In genomic region chr22:41913842-41914534, GRCh38 we compare ENCODE assay signal across 13 cellular contexts. TPM values are rescaled to one million over a fixed set of nuclear protein-coding genes. Genes with fewer than 3 reads are reported as not detected.
A peak's percentile ranks its signal among the peaks of the same experiment; 100 is the strongest.
DNase-seq lines count a peak whose midpoint lies in the region; ATAC-seq and TF ChIP-seq lines count a peak whose summit lies in the region.
"Had no signal": no experiment of that assay in that cellular context is flagged by ENCODE, and none has a peak within 500 bp of the region (broad histone marks: within the 10 kb centered on the region; RNA-seq: fewer than 3 reads in every experiment).

No MANE protein-coding gene starts in this region.

- peaks cover 86% of the 10 kb centered on the region for H3K27me3 Mint-ChIP-seq in brain

- no peak overlapping the region for H3K14ac ChIP-seq in trophoblast cell (ENCODE audit: low read length)

- WGBS in trophoblast cell (ENCODE audit: extremely low coverage, insufficient coverage, insufficient read length) = no CpG with 5 or more reads among the region's 79 CpGs

- H3K4me1 ChIP-seq in HCT116 (ENCODE audit: control insufficient read depth in 1 of 2, insufficient read depth in 2 of 2, low read length in 2 of 2) (peaks cover 12 to 41% of the 10 kb centered on the region in 2 experiments), trophoblast cell (ENCODE audit: control insufficient read depth in 1 of 2, insufficient read depth in 2 of 2, low read length in 2 of 2) (peaks cover 4 to 16% of the 10 kb centered on the region in 2 experiments), SJCRH30 (0 out of 2 replicates have a peak, but pooled peaks cover 8% of the 10 kb centered on the region)

- H3K4me2 ChIP-seq in HCT116 (ENCODE audit: low read length) (peak overlapping the region; percentile 42), trophoblast cell (ENCODE audit: low read length) (peak overlapping the region; percentile 64)

- no peaks in the 10 kb centered on the region for H3K9me2 ChIP-seq in HCT116 (ENCODE audit: insufficient read depth)

- no peak overlapping the region for H3K23ac ChIP-seq in trophoblast cell (ENCODE audit: low read length)

- peak overlapping the region; percentile 41; the same call in 1 of the 2 replicates for H3K27ac ChIP-seq in HCT116 (ENCODE audit: low read depth, low read length)
- no peak overlapping the region for H3K27ac ChIP-seq in trophoblast cell (ENCODE audit: low read depth, low read length)
- no peak overlapping the region for H3K27ac ChIP-seq in SJCRH30
- H3K27ac ChIP-seq: pancreas had no signal

- peaks cover 31% of the 10 kb centered on the region for H3K4me1 Mint-ChIP-seq in brain

- H2AFZ ChIP-seq in HCT116 (ENCODE audit: low read depth, low read length, poor library complexity, severe bottlenecking) = no peak overlapping the region
- H2AFZ ChIP-seq in trophoblast cell (ENCODE audit: insufficient read depth, low read length, poor library complexity) = no peak overlapping the region

- H3K27me3 ChIP-seq in HCT116 (ENCODE audit: insufficient read depth, low read length) = no peaks in the 10 kb centered on the region
- H3K27me3 ChIP-seq in trophoblast cell (ENCODE audit: insufficient read depth, low read length) = peaks cover 81% of the 10 kb centered on the region
- H3K27me3 ChIP-seq in SJCRH30 = peaks cover 5% of the 10 kb centered on the region; the same call in 1 of the 2 replicates

- no peak overlapping the region for H4K8ac ChIP-seq in trophoblast cell (ENCODE audit: low read depth, low read length)

- H3K9me3 Mint-ChIP-seq in brain = peaks cover 0 to 7% (median 0%) of the 10 kb centered on the region in 5 experiments

- intact Hi-C loops in HCT116 (cut with micrococcal nuclease) = no loop called here

- no peak overlapping the region for H2BK12ac ChIP-seq in trophoblast cell (ENCODE audit: low read length)

- H3K79me2 ChIP-seq in HCT116 (ENCODE audit: insufficient read depth, low read length) (no peaks in the 10 kb centered on the region), trophoblast cell (ENCODE audit: control insufficient read depth, insufficient read depth, low read length, poor library complexity) (no peaks in the 10 kb centered on the region)

- no TSS peak for BruUV-seq in HCT116 (replicated peaks; lab: Mats Ljungman, UMichigan)

- no peak for TF ChIP-seq CTCF in HCT116 (IDR thresholded peaks at IDR 0.05 in 2 of 3, conservative IDR thresholded peaks at IDR 0.05 in 1 of 3; ENCODE audit: borderline replicate concordance in 1 of 3, insufficient read depth in 1 of 3, low read depth in 2 of 3, low read length in 2 of 3)
- no peak for TF ChIP-seq CTCF in brain (conservative IDR thresholded peaks at IDR 0.05)

- no peak overlapping the region for H2BK5ac ChIP-seq in trophoblast cell (ENCODE audit: low read depth, low read length, poor library complexity)

- TF ChIP-seq POLR2A in HCT116 (IDR thresholded peaks at IDR 0.05; ENCODE audit: borderline replicate concordance, extremely low read depth, insufficient read depth, insufficient read length) = no peak

- no peaks in the 10 kb centered on the region for H4K20me1 ChIP-seq in HCT116 (ENCODE audit: insufficient read depth)

- CTCF ChIA-PET in HCT116 (lab: Charles Lee) = interaction anchor here (1.4 kb wide), 1 partner anchor 12 kb away, joined by 3 read pairs; no protein-coding TSS in a partner anchor

- H3K36me3 ChIP-seq in HCT116 (ENCODE audit: control insufficient read depth in 1 of 2, insufficient read depth in 2 of 2, low read length in 2 of 2) (no peaks in the 10 kb centered on the region), trophoblast cell (ENCODE audit: control insufficient read depth in 1 of 2, insufficient read depth in 2 of 2, low read length in 2 of 2) (no peaks in the 10 kb centered on the region), SJCRH30 (no peaks in the 10 kb centered on the region)
- H3K36me3 ChIP-seq: pancreas had no signal

- no peak overlapping the region for H3K4ac ChIP-seq in trophoblast cell (ENCODE audit: low read depth, low read length)

- H3K9ac ChIP-seq in HCT116 (ENCODE audit: low read length) (no peak overlapping the region), trophoblast cell (ENCODE audit: low read length) (no peak overlapping the region)

- TF ChIP-seq RAD21 in HCT116 (IDR thresholded peaks at IDR 0.05; ENCODE audit: low read depth) = no peak

- H3K18ac ChIP-seq in trophoblast cell (ENCODE audit: low read length) = no peak overlapping the region

- H3K4me3 Mint-ChIP-seq in brain = peak overlapping the region in 3 of 5 experiments; percentile 14 to 61 (median 32)

- no peaks in the 10 kb centered on the region for H3K79me1 ChIP-seq in trophoblast cell (ENCODE audit: low read length)

- H3K9me3 ChIP-seq in HCT116 (ENCODE audit: control insufficient read depth in 1 of 2, insufficient read depth in 1 of 2, low read depth in 1 of 2, low read length in 2 of 2) (no peaks in the 10 kb centered on the region), trophoblast cell (ENCODE audit: insufficient read depth, low read depth, low read length) (peaks cover 17% of the 10 kb centered on the region), SJCRH30 (replicated peaks) (no peaks in the 10 kb centered on the region)
- H3K9me3 ChIP-seq: pancreas had no signal

- POLR2A ChIA-PET in HCT116 (lab: Charles Lee) = no interaction called here

- H3K36me3 Mint-ChIP-seq in brain = no peaks in the 10 kb centered on the region

- no peak overlapping the region for H4K12ac ChIP-seq in trophoblast cell (ENCODE audit: low read depth, low read length)

- H2BK120ac ChIP-seq in trophoblast cell (ENCODE audit: insufficient read depth, low read length, poor library complexity) = no peak overlapping the region

- ATAC-seq in HCT116 = peak; percentile 27

- H3K4me3 ChIP-seq in HCT116 (replicated peaks in 1 of 2; ENCODE audit: low read depth in 1 of 2, low read length in 2 of 2) (peak overlapping the region in 1 of 2 experiments; percentile 21; a peak in 2 of 4 replicates), trophoblast cell (ENCODE audit: low read depth, low read length) (no peak overlapping the region), SJCRH30 (no peak overlapping the region)

- no peak overlapping the region for H2AK5ac ChIP-seq in trophoblast cell (ENCODE audit: low read length)

- H4K91ac ChIP-seq in trophoblast cell (ENCODE audit: low read depth, low read length) = no peak overlapping the region

- peak; percentile 24 for DNase-seq in NCI-H2029 (lab: John Stamatoyannopoulos, UW)
- no peak for DNase-seq in NCI-H2029 treated with DMSO at 0.1 percent for 48 hours (lab: John Stamatoyannopoulos, UW)
- DNase-seq in HCT116 (ENCODE audit: low read depth, low spot score) = no peak
- DNase-seq in trophoblast cell = no peak
- DNase-seq in NCI-H2171 (lab: John Stamatoyannopoulos, UW) = no peak
- no peak for DNase-seq in SJCRH30
- DNase-seq in ureter (ENCODE audit: low spot score) = no peak
- DNase-seq: activated CD4-positive, alpha-beta T cell treated with anti-CD3 and anti-CD28 coated beads, Interleukin-2, amount 50 U/mL, for 48 hours; effector memory CD4-positive, alpha-beta T cell; NCI-H1694 had no signal

- RAD21 ChIA-PET in HCT116 (lab: Charles Lee; ENCODE audit: low non-redundant PET in 1 of 2, low total read pairs in 2 of 2, uncharacterized antibody in 2 of 2, unreplicated experiment in 2 of 2) = no interaction called here

- no peak overlapping the region for H3K27ac Mint-ChIP-seq in brain

TF ChIP-seq in HCT116, 20 proteins besides CTCF, POLR2A, EP300 and RAD21 (continues in another document):
- TF ChIP-seq EGR1 (IDR thresholded peaks at IDR 0.05; ENCODE audit: low read depth) (no peak), YY1 (IDR thresholded peaks at IDR 0.05; ENCODE audit: extremely low read depth, insufficient replicate concordance, low read depth, low read length) (no peak), SP1 (IDR thresholded peaks at IDR 0.05; ENCODE audit: low read depth) (no peak), CBX3 (IDR thresholded peaks at IDR 0.05; ENCODE audit: low read depth) (no peak), SRF (IDR thresholded peaks at IDR 0.05; ENCODE audit: low read depth) (no peak), ZFX (IDR thresholded peaks at IDR 0.05) (no peak), JUND (IDR thresholded peaks at IDR 0.05) (no peak), TCF7L2 (IDR thresholded peaks at IDR 0.05; ENCODE audit: borderline replicate concordance, extremely low read depth, insufficient read depth, insufficient read length) (no peak), CEBPB (IDR thresholded peaks at IDR 0.05; ENCODE audit: low read depth) (no peak)
- TF ChIP-seq, protein P1, sequence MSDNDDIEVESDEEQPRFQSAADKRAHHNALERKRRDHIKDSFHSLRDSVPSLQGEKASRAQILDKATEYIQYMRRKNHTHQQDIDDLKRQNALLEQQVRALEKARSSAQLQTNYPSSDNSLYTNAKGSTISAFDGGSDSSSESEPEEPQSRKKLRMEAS (IDR thresholded peaks at IDR 0.05) = no peak

RNA-seq across cellular contexts. Expression of gene SHISA8, which starts 0.9 kb away (rescaled TPM):
- 13.9 TPM for total RNA-seq in HCT116 (2021; ENCODE audit: unreplicated experiment)
- 4.5 and 6.2 TPM in 2 replicates for polyA plus RNA-seq in HCT116 (2012)
- 4.1 TPM for polyA plus RNA-seq in brain (ENCODE audit: insufficient read depth, low read depth, low replicate concordance)
- 0.31 and 0.43 TPM in 2 replicates for polyA plus RNA-seq in trophoblast cell (2013)
- total RNA-seq in SJCRH30 (2014; rRNA removed; shearing (Covaris generic)) = not detected in 2 replicates
- not detected for total RNA-seq in ureter
- total RNA-seq: pancreas had no signal
- polyA plus RNA-seq: adipose tissue, pancreas had no signal

RNA-seq across cellular contexts. Expression of gene TNFRSF13C, which starts 12.6 kb away (rescaled TPM):
- total RNA-seq in HCT116 (2021; ENCODE audit: unreplicated experiment) = 3.7 TPM
- polyA plus RNA-seq in HCT116 (2012) = 1.1 and 1.8 TPM in 2 replicates
- 1.4 TPM for polyA plus RNA-seq in brain (ENCODE audit: insufficient read depth, low read depth, low replicate concordance)
- 0.36 and 0.38 TPM in 2 replicates for polyA plus RNA-seq in trophoblast cell (2013)
- 0.94 and 1.8 TPM in 2 replicates for total RNA-seq in SJCRH30 (2014; rRNA removed; shearing (Covaris generic))
- total RNA-seq in ureter = 0.36 TPM

RNA-seq across cellular contexts. Expression of gene CENPM, which starts 33.0 kb away (rescaled TPM):
- total RNA-seq in HCT116 (2021; ENCODE audit: unreplicated experiment) (44.7 TPM), ureter (1.2 TPM)
- polyA plus RNA-seq in HCT116 (2012) = 43.0 and 61.7 TPM in 2 replicates
- polyA plus RNA-seq in brain (ENCODE audit: insufficient read depth, low read depth, low replicate concordance) = 40.5 TPM
- 17.4 and 17.7 TPM in 2 replicates for polyA plus RNA-seq in trophoblast cell (2013)
- 60.6 and 60.9 TPM in 2 replicates for total RNA-seq in SJCRH30 (2014; rRNA removed; shearing (Covaris generic))

RNA-seq across cellular contexts. Expression of gene SEPTIN3, which starts 55.3 kb away (rescaled TPM):
- total RNA-seq in HCT116 (2021; ENCODE audit: unreplicated experiment) (9.3 TPM), ureter (0.99 TPM)
- polyA plus RNA-seq in HCT116 (2012) = 8.4 and 12.1 TPM in 2 replicates
- 289 TPM for polyA plus RNA-seq in brain (ENCODE audit: insufficient read depth, low read depth, low replicate concordance)
- 4.4 TPM in 2 replicates for polyA plus RNA-seq in trophoblast cell (2013)
- 1.1 TPM in 2 replicates for total RNA-seq in SJCRH30 (2014; rRNA removed; shearing (Covaris generic))

Comparison
In these comparisons a context has a peak if more than half of its experiments do, and no peak if none do; other contexts are left out.
1. RNA of gene SHISA8, which starts 0.9 kb away (total RNA-seq): 13.9 TPM in HCT116 (single experiment); not detected in SJCRH30 and not detected in ureter (single experiment); every median in the first group is over 10 times any median in the second.
2. RNA of gene CENPM, which starts 33.0 kb away (total RNA-seq): 60.6 to 60.9 TPM in SJCRH30 and 44.7 TPM in HCT116 (single experiment); 1.2 TPM in ureter (single experiment); every median in the first group is over 10 times any median in the second.